16 cellular contexts compared by ENCODE assay signal in genomic region chr12:12642916-12643315, GRCh38. TPM values are rescaled to one million over a fixed set of nuclear protein-coding genes. Genes with fewer than 3 reads are reported as not detected.
DNase-seq lines count a peak whose midpoint lies in the region; TF ChIP-seq lines count a peak whose summit lies in the region.
"Had no signal": no experiment of that assay in that cellular context is flagged by ENCODE, and none has a peak within 500 bp of the region (broad histone marks: within the 10 kb centered on the region; RNA-seq: fewer than 3 reads in every experiment).

No MANE protein-coding gene starts in this region.

- H3K4me3 ChIP-seq in A673 (ENCODE audit: low read depth, low read length, poor library complexity, severe bottlenecking), result no peak overlapping the region
- H3K4me3 ChIP-seq: K562, PC-9 had no signal

- H3K36me3 ChIP-seq in A673 (ENCODE audit: insufficient read depth, low read length, poor library complexity, severe bottlenecking), result peaks cover 11% of the 10 kb centered on the region

- intact Hi-C loops in A673 (cut with micrococcal nuclease; ENCODE audit: unreplicated experiment), result no loop called here

- H3K36me3 Mint-ChIP-seq in nephron progenitor cell (ENCODE audit: low read depth), result peaks cover 79% of the 10 kb centered on the region

- no peak for DNase-seq in A673 (ENCODE audit: low spot score)
- DNase-seq in G401 (ENCODE audit: low spot score), result peak; percentile 72
- peak; percentile 59 for DNase-seq in cerebellar cortex (ENCODE audit: low spot score)
- DNase-seq in nephron progenitor cell, result no peak
- no peak for DNase-seq in HCEC 1CT
- no peak for DNase-seq in DMS53 (lab: John Stamatoyannopoulos, UW)
- DNase-seq in KBM-7, result no peak
- DNase-seq: AML-193; CD4-positive, CD25-positive, alpha-beta regulatory T cell; H7; MM.1S; NCI-H1105; NCI-H1694 treated with DMSO at 0.1 percent for 48 hours; NCI-H446; PC-9 had no signal

- no peaks in the 10 kb centered on the region for H3K27me3 ChIP-seq in A673 (replicated peaks; ENCODE audit: insufficient read depth, low read depth, low read length, poor library complexity)

- H3K9me3 ChIP-seq in A673 (ENCODE audit: low read depth, low read length, poor library complexity, severe bottlenecking), result no peaks in the 10 kb centered on the region

- no peak overlapping the region for H3K27ac ChIP-seq in A673 (ENCODE audit: low read depth, low read length, poor library complexity, severe bottlenecking)
- H3K27ac ChIP-seq: PC-9 had no signal

- TSS peak; percentile 16 for BruUV-seq in A673 (replicated peaks; lab: Mats Ljungman, UMichigan)

- in situ Hi-C loops in G401 (cut with HindIII; ENCODE audit: low sequenced_read_pairs) (no loop called here), KBM-7 (cut with MboI; ENCODE audit: low pct_unique_long_range_greater_than_20kb, low sequenced_read_pairs) (no loop called here)

- peaks cover 3% of the 10 kb centered on the region for H3K27me3 Mint-ChIP-seq in nephron progenitor cell (ENCODE audit: low read depth, poor library complexity)
- H3K27me3 Mint-ChIP-seq: CD4-positive, CD25-positive, alpha-beta regulatory T cell had no signal

- TF ChIP-seq CTCF in A673 (conservative IDR thresholded peaks at IDR 0.05; ENCODE audit: low read depth, low read length) (no peak), nephron progenitor cell (IDR thresholded peaks at IDR 0.05) (no peak)

- peaks cover 28% of the 10 kb centered on the region for H3K4me1 Mint-ChIP-seq in nephron progenitor cell

- POLR2A ChIA-PET in A673 (lab: Charles Lee; ENCODE audit: low non-redundant PET), result no interaction called here

- CTCF ChIA-PET in A673 (lab: Charles Lee), result no interaction called here

- peak overlapping the region; percentile 20 for H3K27ac Mint-ChIP-seq in nephron progenitor cell

- no peaks in the 10 kb centered on the region for H3K4me1 ChIP-seq in A673 (ENCODE audit: insufficient read depth, low read length, poor library complexity, severe bottlenecking)

- no peak overlapping the region for H3K4me3 Mint-ChIP-seq in nephron progenitor cell
- H3K4me3 Mint-ChIP-seq: CD4-positive, CD25-positive, alpha-beta regulatory T cell had no signal

- H3K9me3 Mint-ChIP-seq in nephron progenitor cell, result peaks cover 36% of the 10 kb centered on the region

RNA-seq across cellular contexts. Expression of gene CREBL2, which starts 31.2 kb away (rescaled TPM):
- total RNA-seq in A673 (2021), result 15.4 and 17.8 TPM in 2 replicates
- 7.8 and 19.0 TPM in 2 replicates for total RNA-seq in G401 (2014; rRNA removed; shearing (Covaris generic))

RNA-seq across cellular contexts. Expression of gene GPR19, which starts 53.1 kb away (rescaled TPM):
- total RNA-seq in A673 (2021), result 3.0 and 3.2 TPM in 2 replicates
- 1.0 and 1.3 TPM in 2 replicates for total RNA-seq in G401 (2014; rRNA removed; shearing (Covaris generic))

Comparison
In these comparisons a context has a peak if more than half of its experiments do, and no peak if none do; other contexts are left out.
1. DNase-seq: peak in G401 (single experiment) and cerebellar cortex (single experiment); none in A673 (single experiment), nephron progenitor cell (single experiment), HCEC 1CT (single experiment), DMS53 (single experiment) and KBM-7 (single experiment).